ENCODE assay signal across 13 cellular contexts in the genomic region with DNA sequence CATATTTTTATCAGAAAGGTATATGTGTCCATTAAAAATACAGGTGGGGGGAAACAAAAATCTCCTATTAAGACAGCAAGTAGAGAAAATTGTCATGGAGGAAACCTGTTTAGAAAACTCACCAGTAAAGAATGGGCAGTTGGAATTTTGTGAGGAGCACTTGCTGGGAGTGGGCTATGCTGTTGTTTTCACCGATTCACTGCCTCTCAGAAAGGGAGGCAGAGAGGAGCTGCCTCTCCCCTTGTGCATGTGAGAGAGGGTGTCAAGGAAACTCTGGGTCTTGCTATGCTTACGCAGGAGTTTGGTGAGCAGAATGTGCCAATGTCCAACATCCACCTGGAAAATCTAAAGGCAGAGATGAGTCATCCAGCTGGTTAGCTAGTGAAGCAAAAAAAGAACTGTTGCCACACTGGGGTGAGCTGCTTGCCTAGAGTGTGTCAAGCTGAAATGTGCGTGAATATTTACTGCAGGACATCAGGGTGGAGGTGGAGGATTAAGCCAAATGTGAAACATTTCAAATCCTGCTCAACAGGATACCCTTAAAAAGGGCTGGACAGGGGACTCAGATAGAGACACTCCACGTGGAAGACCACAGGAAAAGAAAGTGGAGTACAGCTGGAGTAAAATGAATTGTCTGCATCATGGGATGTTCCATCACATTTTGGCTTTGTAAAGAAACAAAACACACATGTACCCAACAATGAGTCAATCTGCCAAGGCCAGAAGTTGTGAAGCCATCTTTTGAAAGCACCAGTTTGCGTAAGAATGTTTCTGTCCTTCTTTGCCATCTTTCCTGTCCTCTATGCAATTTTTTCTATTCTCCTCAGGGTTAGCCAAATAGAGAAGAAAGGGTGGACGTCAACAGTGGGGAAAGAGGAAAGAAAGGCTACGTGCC.
A peak's percentile ranks its signal among the peaks of the same experiment; 100 is the strongest.
DNase-seq lines count a peak whose midpoint lies in the region; ATAC-seq, FAIRE-seq and TF ChIP-seq lines count a peak whose summit lies in the region.
"Had no signal": no experiment of that assay in that cellular context is flagged by ENCODE, and none has a peak within 500 bp of the region (broad histone marks: within the 10 kb centered on the region; RNA-seq: fewer than 3 reads in every experiment).

No MANE protein-coding gene starts in this region.

- no peak overlapping the region for H3K4me2 ChIP-seq in keratinocyte (ENCODE audit: control insufficient read depth, extremely low read depth, insufficient read depth, low read depth, low read length)

- dilution Hi-C loops in keratinocyte (cut with MboI; ENCODE audit: extremely low pct_ligation_motif_present, low sequenced_read_pairs), result no loop called here

- ATAC-seq in GM21423 (IDR thresholded peaks at IDR 0.05; ENCODE audit: unreplicated experiment) (no peak), GM21515 (IDR thresholded peaks at IDR 0.05; ENCODE audit: unreplicated experiment) (no peak)
- ATAC-seq: mucosa of descending colon had no signal

- DNase-seq in DMS53 (lab: John Stamatoyannopoulos, UW) (peak; percentile 51), NCI-H226 (peak; percentile 68), cardiac fibroblast (ENCODE audit: low read depth in 2 of 2) (peak; percentile 57 to 76), keratinocyte (ENCODE audit: low read depth, low spot score) (no peak), GM19240 (ENCODE audit: insufficient read length, low spot score) (no peak), NCI-H1417 treated with DMSO at 0.1 percent for 48 hours (lab: John Stamatoyannopoulos, UW) (no peak)
- DNase-seq: activated T-cell treated with anti-CD3 and anti-CD28 coated beads, Interleukin-2, amount 50 U/mL, for 48 hours; mucosa of descending colon; NCI-H1436 treated with DMSO at 0.1 percent for 48 hours; NCI-H526; T-helper 9 cell had no signal

- no peak overlapping the region for H3K4me3 ChIP-seq in cardiac fibroblast (replicated peaks in 1 of 2; ENCODE audit: low read depth in 2 of 2, low read length in 2 of 2)
- no peak overlapping the region for H3K4me3 ChIP-seq in keratinocyte (ENCODE audit: control insufficient read depth in 2 of 3, extremely low read depth in 1 of 3, insufficient read depth in 2 of 3, low read depth in 1 of 3, low read length in 3 of 3)
- H3K4me3 ChIP-seq: mucosa of descending colon had no signal

- no peaks in the 10 kb centered on the region for H3K9me1 ChIP-seq in keratinocyte (ENCODE audit: control insufficient read depth, extremely low read depth, insufficient read depth, low read length)

- H3K36me3 ChIP-seq in keratinocyte (ENCODE audit: control insufficient read depth in 2 of 2, extremely low read depth in 1 of 2, insufficient read depth in 2 of 2, low read length in 2 of 2), result no peaks in the 10 kb centered on the region

- H3K79me2 ChIP-seq in keratinocyte (ENCODE audit: control insufficient read depth, insufficient read depth, low read length), result no peaks in the 10 kb centered on the region

- H3K9ac ChIP-seq in keratinocyte (ENCODE audit: control insufficient read depth, extremely low read depth, insufficient read depth, low read length), result no peak overlapping the region

- TF ChIP-seq CTCF in cardiac fibroblast (IDR thresholded peaks at IDR 0.05; ENCODE audit: low read depth, low read length) (no peak), keratinocyte (optimal IDR thresholded peaks at IDR 0.05 in 1 of 3, IDR thresholded peaks at IDR 0.05 in 1 of 3, conservative IDR thresholded peaks at IDR 0.05 in 1 of 3; ENCODE audit: extremely low read depth in 1 of 3, insufficient read depth in 2 of 3, low read length in 3 of 3) (no peak)

- peaks cover 3% of the 10 kb centered on the region for H3K4me1 ChIP-seq in keratinocyte (ENCODE audit: control insufficient read depth, extremely low read depth, insufficient read depth, low read length)

- no peaks in the 10 kb centered on the region for H3K27me3 ChIP-seq in keratinocyte (ENCODE audit: control insufficient read depth, extremely low read depth, insufficient read depth, low read length)

- peak; percentile 84 for FAIRE-seq in keratinocyte (lab: Jason Lieb, UNC)

- H2AFZ ChIP-seq in keratinocyte (ENCODE audit: control insufficient read depth, low read length), result no peak overlapping the region

- no peak overlapping the region for H3K27ac ChIP-seq in keratinocyte (ENCODE audit: control insufficient read depth, insufficient read depth, low read length)

- no peaks in the 10 kb centered on the region for H3K9me3 ChIP-seq in keratinocyte (ENCODE audit: control insufficient read depth, low read depth, low read length)
- H3K9me3 ChIP-seq: mucosa of descending colon had no signal

- no peaks in the 10 kb centered on the region for H4K20me1 ChIP-seq in keratinocyte (ENCODE audit: control insufficient read depth, extremely low read depth, insufficient read depth, low read length)

Comparison
In these comparisons a context has a peak if more than half of its experiments do, and no peak if none do; other contexts are left out.
1. DNase-seq: peak in DMS53 (single experiment), NCI-H226 (single experiment) and cardiac fibroblast (2 of 2); none in keratinocyte (single experiment), GM19240 (single experiment) and NCI-H1417 treated with DMSO at 0.1 percent for 48 hours (single experiment).